Comparison of ENCODE assay signal across 8 cellular contexts in the genomic region with DNA sequence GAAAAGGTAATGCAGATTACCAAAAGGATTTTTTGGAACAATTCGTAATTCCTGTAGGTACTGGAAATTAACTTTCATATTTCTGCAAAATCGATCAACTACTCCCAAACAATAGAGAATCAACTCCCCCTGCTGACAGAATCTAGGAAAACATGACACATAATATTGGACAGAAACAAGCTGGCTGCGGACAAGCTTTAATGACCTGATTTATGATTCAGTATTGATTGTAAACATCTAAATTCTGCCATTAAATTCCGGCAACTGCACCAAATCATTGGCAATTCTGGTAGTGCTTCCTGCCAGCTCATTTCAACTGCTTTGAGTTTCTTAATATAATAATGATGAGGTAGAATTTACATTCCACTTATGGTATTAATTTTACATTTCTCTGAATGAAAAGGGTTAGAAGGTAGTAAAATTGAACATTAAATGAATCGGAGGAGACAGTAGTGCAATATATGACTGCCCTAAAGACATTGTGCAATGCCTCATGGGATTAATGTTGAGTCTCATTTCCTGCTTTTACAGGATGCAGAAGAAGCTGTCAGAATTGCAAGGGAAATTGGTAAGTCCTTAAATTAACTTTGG.
DNase-seq lines count a peak whose midpoint lies in the region; ATAC-seq lines count a peak whose summit lies in the region.

No MANE protein-coding gene starts in this region.

- ATAC-seq in HG02588 (IDR thresholded peaks at IDR 0.05; ENCODE audit: unreplicated experiment) (no peak), GM19035 (IDR thresholded peaks at IDR 0.05; ENCODE audit: unreplicated experiment) (no peak)

- peak; percentile 49 for DNase-seq in A172 (ENCODE audit: low spot score)
- DNase-seq in ELR (ENCODE audit: low read depth): peak; percentile 76
- peak; percentile 54 to 55 for DNase-seq in Kasumi-1 (lab: John Stamatoyannopoulos, UW)
- peak; percentile 39 for DNase-seq in RPMI7951 (ENCODE audit: low read depth)
- DNase-seq in epidermal melanocyte (ENCODE audit: insufficient read length, low spot score): peak; percentile 45
- peak; percentile 32 for DNase-seq in non-pigmented ciliary epithelial cell (ENCODE audit: low read depth)
